ENCODE assay signal across 20 cellular contexts in genomic region chr12:93146970-93147369, GRCh38.
"Had no signal": no experiment of that assay in that cellular context is flagged by ENCODE, and none has a peak within 500 bp of the region (broad histone marks: within the 10 kb centered on the region; RNA-seq: fewer than 3 reads in every experiment).

No MANE protein-coding gene starts in this region.

- ATAC-seq: HepG2, Panc1, PC-3 had no signal

- H3K27ac ChIP-seq: RWPE1 had no signal

- H3K4me2 ChIP-seq: SK-N-SH had no signal

- H3K9me2 ChIP-seq: SK-N-SH had no signal

- H3K9ac ChIP-seq: SK-N-SH had no signal

- DNase-seq: Kasumi-1, KG1, NCI-H1048, NCI-H1105, NCI-H1436 treated with DMSO at 0.1 percent for 48 hours, NCI-H1694, NCI-H187 treated with DMSO at 0.1 percent for 48 hours, NCI-H2029 treated with DMSO at 0.1 percent for 48 hours, NCI-H2171 treated with DMSO at 0.1 percent for 48 hours, NCI-H446 treated with DMSO at 0.1 percent for 48 hours, NCI-H510A treated with DMSO at 0.1 percent for 48 hours, NCI-H526, NCI-H82, SHP77, SK-N-SH, SW 1271 had no signal

- H3K9me3 ChIP-seq: SK-N-SH had no signal
